18 cellular contexts compared by ENCODE assay signal in genomic region chr7:69764071-69764470, GRCh38.
A peak's percentile ranks its signal among the peaks of the same experiment; 100 is the strongest.
DNase-seq lines count a peak whose midpoint lies in the region; TF ChIP-seq lines count a peak whose summit lies in the region.
"Had no signal": no experiment of that assay in that cellular context is flagged by ENCODE, and none has a peak within 500 bp of the region (broad histone marks: within the 10 kb centered on the region; RNA-seq: fewer than 3 reads in every experiment).

No MANE protein-coding gene starts in this region.

- H4K20me1 ChIP-seq in neural cell (ENCODE audit: insufficient read depth): no peaks in the 10 kb centered on the region

- TF ChIP-seq EP300 in neural cell (conservative IDR thresholded peaks at IDR 0.05; ENCODE audit: poor library complexity, severe bottlenecking): no peak

- H3K36me3 ChIP-seq in neural cell (ENCODE audit: insufficient read depth, low read length) (no peaks in the 10 kb centered on the region), brain microvascular endothelial cell (replicated peaks) (no peaks in the 10 kb centered on the region)
- H3K36me3 ChIP-seq: BE2C, HAP-1 had no signal

- no peak for TF ChIP-seq RAD21 in neural cell (conservative IDR thresholded peaks at IDR 0.05)

- H2AFZ ChIP-seq in neural cell (ENCODE audit: low read depth, low read length): no peak overlapping the region
- H2AFZ ChIP-seq: PC-9 had no signal

- DNase-seq in DMS79 treated with DMSO at 0.1 percent for 48 hours (lab: John Stamatoyannopoulos, UW) (peak; percentile 64), NCI-H146 (lab: John Stamatoyannopoulos, UW) (peak; percentile 89), NCI-H69 (lab: John Stamatoyannopoulos, UW) (peak; percentile 89), RKO (ENCODE audit: low spot score) (no peak), occipital lobe (lab: John Stamatoyannopoulos, UW) (no peak), brain microvascular endothelial cell (no peak)
- DNase-seq: BE2C; CD8-positive, alpha-beta T cell; EL; Kasumi-1; NCI-H1436; NCI-H2171; NCI-H526; PC-9; T-helper 1 cell had no signal

- H3K79me2 ChIP-seq in neural cell (replicated peaks; ENCODE audit: insufficient read depth, low read length): peaks cover 41% of the 10 kb centered on the region

- in situ Hi-C loops in brain microvascular endothelial cell (cut with HindIII; ENCODE audit: low pct_ligation_motif_present, low sequenced_read_pairs): no loop called here

- TF ChIP-seq CTCF in neural cell (IDR thresholded peaks at IDR 0.05; ENCODE audit: poor library complexity, severe bottlenecking): no peak
- TF ChIP-seq CTCF in brain microvascular endothelial cell (IDR thresholded peaks at IDR 0.05; ENCODE audit: low read depth, low read length, missing control alignments): no peak

- no peak overlapping the region for H3K4me2 ChIP-seq in neural cell (ENCODE audit: low read length)
- H3K4me2 ChIP-seq: PC-9 had no signal

- H3F3A ChIP-seq in neural cell (ENCODE audit: insufficient read depth, low read length, poor library complexity, severe bottlenecking): no peaks in the 10 kb centered on the region

- H3K27me3 ChIP-seq in neural cell (ENCODE audit: insufficient read depth, low read depth, low read length) (no peaks in the 10 kb centered on the region), brain microvascular endothelial cell (replicated peaks) (no peaks in the 10 kb centered on the region)
- H3K27me3 ChIP-seq: BE2C had no signal

- no peak overlapping the region for H3K9ac ChIP-seq in neural cell (ENCODE audit: low read length)

- no peak overlapping the region for H3K4me3 ChIP-seq in neural cell (ENCODE audit: low read length)
- H3K4me3 ChIP-seq in brain microvascular endothelial cell (ENCODE audit: low read depth, low read length): no peak overlapping the region
- H3K4me3 ChIP-seq: HAP-1, PC-9, SK-N-MC had no signal

- no peaks in the 10 kb centered on the region for H3K9me2 ChIP-seq in neural cell (ENCODE audit: insufficient read depth, low read length)

- H3K9me3 ChIP-seq in neural cell (ENCODE audit: low read length): no peaks in the 10 kb centered on the region
- H3K9me3 ChIP-seq: BE2C, HAP-1 had no signal

- H3K27ac ChIP-seq in neural cell (ENCODE audit: low read length) (no peak overlapping the region), brain microvascular endothelial cell (no peak overlapping the region)
- H3K27ac ChIP-seq: PC-9, SK-N-MC had no signal

TF ChIP-seq in neural cell, 6 proteins besides CTCF, POLR2A, EP300 and RAD21:
- TF ChIP-seq POLR2AphosphoS5 (IDR thresholded peaks at IDR 0.05) (peak; percentile 11), EZH2 (IDR thresholded peaks at IDR 0.05; ENCODE audit: borderline replicate concordance, insufficient read depth, low read length, poor library complexity, severe bottlenecking) (no peak), TAF1 (IDR thresholded peaks at IDR 0.05; ENCODE audit: low read depth) (no peak), MXI1 (conservative IDR thresholded peaks at IDR 0.05; ENCODE audit: poor library complexity, severe bottlenecking) (no peak)
- TF ChIP-seq, protein P1, sequence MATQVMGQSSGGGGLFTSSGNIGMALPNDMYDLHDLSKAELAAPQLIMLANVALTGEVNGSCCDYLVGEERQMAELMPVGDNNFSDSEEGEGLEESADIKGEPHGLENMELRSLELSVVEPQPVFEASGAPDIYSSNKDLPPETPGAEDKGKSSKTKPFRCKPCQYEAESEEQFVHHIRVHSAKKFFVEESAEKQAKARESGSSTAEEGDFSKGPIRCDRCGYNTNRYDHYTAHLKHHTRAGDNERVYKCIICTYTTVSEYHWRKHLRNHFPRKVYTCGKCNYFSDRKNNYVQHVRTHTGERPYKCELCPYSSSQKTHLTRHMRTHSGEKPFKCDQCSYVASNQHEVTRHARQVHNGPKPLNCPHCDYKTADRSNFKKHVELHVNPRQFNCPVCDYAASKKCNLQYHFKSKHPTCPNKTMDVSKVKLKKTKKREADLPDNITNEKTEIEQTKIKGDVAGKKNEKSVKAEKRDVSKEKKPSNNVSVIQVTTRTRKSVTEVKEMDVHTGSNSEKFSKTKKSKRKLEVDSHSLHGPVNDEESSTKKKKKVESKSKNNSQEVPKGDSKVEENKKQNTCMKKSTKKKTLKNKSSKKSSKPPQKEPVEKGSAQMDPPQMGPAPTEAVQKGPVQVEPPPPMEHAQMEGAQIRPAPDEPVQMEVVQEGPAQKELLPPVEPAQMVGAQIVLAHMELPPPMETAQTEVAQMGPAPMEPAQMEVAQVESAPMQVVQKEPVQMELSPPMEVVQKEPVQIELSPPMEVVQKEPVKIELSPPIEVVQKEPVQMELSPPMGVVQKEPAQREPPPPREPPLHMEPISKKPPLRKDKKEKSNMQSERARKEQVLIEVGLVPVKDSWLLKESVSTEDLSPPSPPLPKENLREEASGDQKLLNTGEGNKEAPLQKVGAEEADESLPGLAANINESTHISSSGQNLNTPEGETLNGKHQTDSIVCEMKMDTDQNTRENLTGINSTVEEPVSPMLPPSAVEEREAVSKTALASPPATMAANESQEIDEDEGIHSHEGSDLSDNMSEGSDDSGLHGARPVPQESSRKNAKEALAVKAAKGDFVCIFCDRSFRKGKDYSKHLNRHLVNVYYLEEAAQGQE (IDR thresholded peaks at IDR 0.05; ENCODE audit: borderline replicate concordance): no peak

Comparison
In these comparisons a context has a peak if more than half of its experiments do, and no peak if none do; other contexts are left out.
1. DNase-seq: peak in DMS79 treated with DMSO at 0.1 percent for 48 hours (single experiment), NCI-H146 (single experiment) and NCI-H69 (single experiment); none in RKO (single experiment), occipital lobe (single experiment) and brain microvascular endothelial cell (single experiment).